Comparison of ENCODE assay signal across 16 cellular contexts in genomic region chr10:71250405-71250804, GRCh38. TPM values are rescaled to one million over a fixed set of nuclear protein-coding genes. Genes with fewer than 3 reads are reported as not detected.
DNase-seq lines count a peak whose midpoint lies in the region; ATAC-seq and TF ChIP-seq lines count a peak whose summit lies in the region.
"Had no signal": no experiment of that assay in that cellular context is flagged by ENCODE, and none has a peak within 500 bp of the region (broad histone marks: within the 10 kb centered on the region; RNA-seq: fewer than 3 reads in every experiment).

No MANE protein-coding gene starts in this region.

- ATAC-seq in GM18861 (IDR thresholded peaks at IDR 0.05; ENCODE audit: unreplicated experiment) (no peak), upper lobe of left lung (ENCODE audit: low FRiP score in 2 of 2) (no peak)
- ATAC-seq: CD8-positive, alpha-beta T cell; HepG2 had no signal

- intact Hi-C loops in A673 (cut with micrococcal nuclease; ENCODE audit: unreplicated experiment): no loop called here

- no TSS peak for BruUV-seq in A673 (replicated peaks; lab: Mats Ljungman, UMichigan)

- H3K4me1 Mint-ChIP-seq in mesothelial cell of epicardium: peaks cover 74% of the 10 kb centered on the region
- H3K4me1 Mint-ChIP-seq in activated naive CD4-positive, alpha-beta T cell treated with anti-CD3 and anti-CD28 coated beads, Interleukin-2, amount 10 ng/mL, durations not matched to agents 7 days and 5 days: no peaks in the 10 kb centered on the region

- WGBS in upper lobe of left lung, 2 donors: 76 to 79% methylated on average over 3 of the region's 3 CpGs

- H3K9me3 ChIP-seq in A673 (ENCODE audit: low read depth, low read length, poor library complexity, severe bottlenecking): no peaks in the 10 kb centered on the region
- H3K9me3 ChIP-seq in SK-N-MC (ENCODE audit: low read depth, low read length): no peaks in the 10 kb centered on the region
- H3K9me3 ChIP-seq in upper lobe of left lung: no peaks in the 10 kb centered on the region
- H3K9me3 ChIP-seq: SJCRH30 had no signal

- H3K36me3 ChIP-seq in A673 (ENCODE audit: insufficient read depth, low read length, poor library complexity, severe bottlenecking): no peaks in the 10 kb centered on the region
- no peaks in the 10 kb centered on the region for H3K36me3 ChIP-seq in SK-N-MC (ENCODE audit: insufficient read depth, low read length)
- no peaks in the 10 kb centered on the region for H3K36me3 ChIP-seq in upper lobe of left lung
- H3K36me3 ChIP-seq: SJCRH30 had no signal

- peaks cover 29% of the 10 kb centered on the region for H3K4me1 ChIP-seq in A673 (ENCODE audit: insufficient read depth, low read length, poor library complexity, severe bottlenecking)
- H3K4me1 ChIP-seq in upper lobe of left lung: peaks cover 25 to 33% (median 30%) of the 10 kb centered on the region in 4 donors

- no peak overlapping the region for H3K9ac ChIP-seq in SK-N-MC (ENCODE audit: insufficient read length)

- H3K27ac ChIP-seq in A673 (ENCODE audit: low read depth, low read length, poor library complexity, severe bottlenecking) (no peak overlapping the region), SK-N-MC (peak overlapping the region; percentile 70), upper lobe of left lung (no peak overlapping the region)
- H3K27ac ChIP-seq: SJCRH30 had no signal

- POLR2A ChIA-PET in A673 (lab: Charles Lee; ENCODE audit: low non-redundant PET): interaction anchor here (0.6 kb wide), 1 partner anchor 390 kb away, joined by 3 read pairs; no protein-coding TSS in a partner anchor

- no peaks in the 10 kb centered on the region for H3K27me3 Mint-ChIP-seq in mesothelial cell of epicardium (ENCODE audit: low read depth)
- peaks cover 11% of the 10 kb centered on the region for H3K27me3 Mint-ChIP-seq in activated naive CD4-positive, alpha-beta T cell treated with anti-CD3 and anti-CD28 coated beads, Interleukin-2, amount 10 ng/mL, durations not matched to agents 7 days and 5 days

- TF ChIP-seq CTCF in A673 (conservative IDR thresholded peaks at IDR 0.05; ENCODE audit: low read depth, low read length) (no peak), mesothelial cell of epicardium (IDR thresholded peaks at IDR 0.05; ENCODE audit: unreplicated experiment) (no peak), upper lobe of left lung (IDR thresholded peaks at IDR 0.05) (no peak)

- CTCF ChIA-PET in A673 (lab: Charles Lee): no interaction called here
- CTCF ChIA-PET in activated naive CD4-positive, alpha-beta T cell treated with anti-CD3 and anti-CD28 coated beads, Interleukin-2, amount 10 ng/mL, durations not matched to agents 7 days and 5 days (lab: Charles Lee): no interaction called here

- peak overlapping the region; percentile 89 for H3K27ac Mint-ChIP-seq in mesothelial cell of epicardium
- no peak overlapping the region for H3K27ac Mint-ChIP-seq in activated naive CD4-positive, alpha-beta T cell treated with anti-CD3 and anti-CD28 coated beads, Interleukin-2, amount 10 ng/mL, durations not matched to agents 7 days and 5 days
- H3K27ac Mint-ChIP-seq: CD8-positive, alpha-beta T cell had no signal

- no peaks in the 10 kb centered on the region for H3K9me3 Mint-ChIP-seq in mesothelial cell of epicardium
- no peaks in the 10 kb centered on the region for H3K9me3 Mint-ChIP-seq in activated naive CD4-positive, alpha-beta T cell treated with anti-CD3 and anti-CD28 coated beads, Interleukin-2, amount 10 ng/mL, durations not matched to agents 7 days and 5 days
- H3K9me3 Mint-ChIP-seq: CD8-positive, alpha-beta T cell had no signal

- H3K4me3 Mint-ChIP-seq in mesothelial cell of epicardium: no peak overlapping the region
- no peak overlapping the region for H3K4me3 Mint-ChIP-seq in activated naive CD4-positive, alpha-beta T cell treated with anti-CD3 and anti-CD28 coated beads, Interleukin-2, amount 10 ng/mL, durations not matched to agents 7 days and 5 days
- H3K4me3 Mint-ChIP-seq: CD8-positive, alpha-beta T cell had no signal

- H3K4me3 ChIP-seq in A673 (ENCODE audit: low read depth, low read length, poor library complexity, severe bottlenecking) (no peak overlapping the region), SK-N-MC (no peak overlapping the region), upper lobe of left lung (no peak overlapping the region)
- H3K4me3 ChIP-seq: SJCRH30 had no signal

- H3K27me3 ChIP-seq in A673 (replicated peaks; ENCODE audit: insufficient read depth, low read depth, low read length, poor library complexity) (no peaks in the 10 kb centered on the region), upper lobe of left lung (no peaks in the 10 kb centered on the region)
- H3K27me3 ChIP-seq: SJCRH30 had no signal

- TF ChIP-seq POLR2A in upper lobe of left lung (IDR thresholded peaks at IDR 0.05): no peak

- no peak for TF ChIP-seq EP300 in upper lobe of left lung (IDR thresholded peaks at IDR 0.05)

- H3K36me3 Mint-ChIP-seq in mesothelial cell of epicardium: no peaks in the 10 kb centered on the region
- no peaks in the 10 kb centered on the region for H3K36me3 Mint-ChIP-seq in activated naive CD4-positive, alpha-beta T cell treated with anti-CD3 and anti-CD28 coated beads, Interleukin-2, amount 10 ng/mL, durations not matched to agents 7 days and 5 days
- H3K36me3 Mint-ChIP-seq: CD8-positive, alpha-beta T cell had no signal

- DNase-seq in A673 (ENCODE audit: low spot score): peak; percentile 35
- peak; percentile 36 for DNase-seq in EH (ENCODE audit: low read depth)
- DNase-seq in SK-N-MC (ENCODE audit: low read depth, low spot score): no peak
- DNase-seq in mesothelial cell of epicardium (ENCODE audit: low spot score in 2 of 2, unreplicated experiment in 2 of 2): no peak
- DNase-seq in activated naive CD4-positive, alpha-beta T cell treated with anti-CD3 and anti-CD28 coated beads, Interleukin-2, amount 10 ng/mL, durations not matched to agents 7 days and 5 days: no peak
- DNase-seq in retina: no peak
- DNase-seq in upper lobe of left lung: no peak
- DNase-seq: CD8-positive, alpha-beta T cell; EL; H7; Karpas-422; NCI-H187 treated with DMSO at 0.1 percent for 48 hours; NCI-H2171; SJCRH30 had no signal

RNA-seq across cellular contexts. Expression of gene UNC5B, which starts 38.0 kb away (rescaled TPM):
- total RNA-seq in A673 (2021): 8.2 and 9.9 TPM in 2 replicates
- total RNA-seq in mesothelial cell of epicardium: 84.8 to 91.5 TPM (median 85.7 TPM) in 3 replicates
- total RNA-seq in upper lobe of left lung: 10 to 100 TPM in 4 of 6 donors, 1 to 10 TPM in 2; 8.4 to 27.7 (median 20.5) TPM

Comparison
In these comparisons a context has a peak if more than half of its experiments do, and no peak if none do; other contexts are left out.
1. DNase-seq: peak in A673 (single experiment) and EH (single experiment); none in SK-N-MC (single experiment), mesothelial cell of epicardium (0 of 2), activated naive CD4-positive, alpha-beta T cell treated with anti-CD3 and anti-CD28 coated beads, Interleukin-2, amount 10 ng/mL, durations not matched to agents 7 days and 5 days (single experiment), retina (single experiment) and upper lobe of left lung (0 of 2).